ENCODE assay signal across 8 cellular contexts in the genomic region with DNA sequence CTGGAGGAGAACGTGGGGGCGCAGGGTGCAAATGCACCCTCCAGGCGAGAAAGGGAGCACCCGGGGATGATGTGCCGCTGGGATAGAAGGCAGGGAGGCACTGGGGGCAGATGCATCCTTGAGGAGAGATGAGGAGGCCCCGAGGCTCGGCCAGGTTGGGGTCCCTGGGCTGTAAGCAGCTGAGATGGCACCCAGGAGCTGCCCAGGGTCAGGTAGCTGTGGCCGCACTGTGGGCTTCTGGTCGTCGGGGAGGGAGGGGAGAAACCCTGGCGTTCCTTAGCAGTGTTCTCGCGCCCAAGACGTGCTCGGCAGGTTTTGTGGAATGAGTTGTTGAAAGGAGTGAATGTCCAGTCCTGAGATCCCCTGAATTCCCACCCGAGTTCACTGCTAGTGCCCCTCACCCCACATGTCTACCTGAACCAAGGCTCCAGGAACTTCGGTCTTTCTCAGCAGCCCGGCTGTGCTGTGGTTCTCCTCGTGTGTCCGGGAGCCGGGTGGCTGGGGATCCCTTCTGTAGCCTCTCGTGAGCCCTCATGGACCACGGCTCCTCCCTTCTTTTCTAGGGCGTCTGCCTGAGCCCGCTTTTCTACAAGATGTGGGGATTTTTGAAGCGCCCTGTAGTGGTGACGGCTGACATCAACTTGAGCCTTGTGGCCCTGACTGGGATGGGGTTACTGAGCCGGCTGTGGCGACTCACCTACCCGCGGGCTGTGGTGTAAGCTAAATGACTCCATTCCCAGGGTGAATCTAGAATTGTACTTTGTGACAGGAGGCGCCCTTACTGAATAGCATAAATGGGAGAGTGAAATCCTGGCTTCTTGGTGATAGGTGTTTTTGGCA. TPM values are rescaled to one million over a fixed set of nuclear protein-coding genes. Genes with fewer than 3 reads are reported as not detected.
A peak's percentile ranks its signal among the peaks of the same experiment; 100 is the strongest.
DNase-seq lines count a peak whose midpoint lies in the region; ATAC-seq and TF ChIP-seq lines count a peak whose summit lies in the region.

No MANE protein-coding gene starts in this region.

- H3K9me3 ChIP-seq in tibial artery = no peaks in the 10 kb centered on the region

- DNase-seq in DMS79 (lab: John Stamatoyannopoulos, UW) (peak; percentile 19), tibial artery (no peak), NCI-H1105 treated with DMSO at 0.1 percent for 48 hours (lab: John Stamatoyannopoulos, UW) (no peak)
- DNase-seq in activated CD4-positive, alpha-beta T cell treated with anti-CD3 and anti-CD28 coated beads, Interleukin-2, amount 50 U/mL, for 4 hours = peak; percentile 52 to 54
- peak; percentile 40 to 58 (median 48) for DNase-seq in effector memory CD8-positive, alpha-beta T cell
- no peak for DNase-seq in natural killer cell treated with Interleukin-12 subunit alpha and Interleukin-12 subunit beta and Interleukin-15 and Interleukin-18, amount 100 ng/mL, for 72 hours (ENCODE audit: low spot score)

- intact Hi-C loops in tibial artery (cut with DNase I; ENCODE audit: low total_unique reads) = no loop called here

- peak overlapping the region; percentile 82 for H3K9ac ChIP-seq in KMS-11

- peaks cover 46% of the 10 kb centered on the region for H3K79me2 ChIP-seq in KMS-11 (ENCODE audit: insufficient read depth, low read depth)

- no peaks in the 10 kb centered on the region for H3K9me3 Mint-ChIP-seq in effector memory CD8-positive, alpha-beta T cell
- no peaks in the 10 kb centered on the region for H3K9me3 Mint-ChIP-seq in natural killer cell treated with Interleukin-12 subunit alpha and Interleukin-12 subunit beta and Interleukin-15 and Interleukin-18, amount 100 ng/mL, for 72 hours

- H3K27me3 Mint-ChIP-seq in effector memory CD8-positive, alpha-beta T cell = no peaks in the 10 kb centered on the region
- peaks cover 0 to 5% of the 10 kb centered on the region in 2 donors for H3K27me3 Mint-ChIP-seq in natural killer cell treated with Interleukin-12 subunit alpha and Interleukin-12 subunit beta and Interleukin-15 and Interleukin-18, amount 100 ng/mL, for 72 hours

- H3K4me1 Mint-ChIP-seq in effector memory CD8-positive, alpha-beta T cell (ENCODE audit: low read depth in 2 of 2) = peaks cover 43 to 47% of the 10 kb centered on the region in 2 donors
- peaks cover 38 to 43% of the 10 kb centered on the region in 2 donors for H3K4me1 Mint-ChIP-seq in natural killer cell treated with Interleukin-12 subunit alpha and Interleukin-12 subunit beta and Interleukin-15 and Interleukin-18, amount 100 ng/mL, for 72 hours (ENCODE audit: low read depth in 2 of 2)

- H3K27ac ChIP-seq in KMS-11 (peak overlapping the region; percentile 99), tibial artery (peak overlapping the region in 1 of 2 donors; percentile 73)

- TF ChIP-seq CTCF in KMS-11 (conservative IDR thresholded peaks at IDR 0.05; ENCODE audit: low read depth, low read length) = no peak
- no peak for TF ChIP-seq CTCF in tibial artery (IDR thresholded peaks at IDR 0.05)

- peak overlapping the region; percentile 96 for H3K4me2 ChIP-seq in KMS-11

- H3K36me3 ChIP-seq in KMS-11 (ENCODE audit: insufficient read depth) = no peaks in the 10 kb centered on the region
- peaks cover 0 to 34% (median 13%) of the 10 kb centered on the region in 3 donors for H3K36me3 ChIP-seq in tibial artery

- H2AFZ ChIP-seq in KMS-11 (ENCODE audit: low read depth) = peak overlapping the region; percentile 75

- H3K4me3 ChIP-seq in KMS-11 (IDR thresholded peaks at IDR 0.05; ENCODE audit: insufficient read depth, low read depth, low read length) (no peak overlapping the region), tibial artery (peak overlapping the region; percentile 79 to 98)

- peak; percentile 51 for ATAC-seq in effector memory CD8-positive, alpha-beta T cell (replicated peaks)
- ATAC-seq in natural killer cell treated with Interleukin-12 subunit alpha and Interleukin-12 subunit beta and Interleukin-15 and Interleukin-18, amount 100 ng/mL, for 72 hours = peak; percentile 46 to 68
- no peak for ATAC-seq in GM19397 (IDR thresholded peaks at IDR 0.05; ENCODE audit: unreplicated experiment)

- H3K27ac Mint-ChIP-seq in effector memory CD8-positive, alpha-beta T cell = peak overlapping the region; percentile 60 to 69
- peak overlapping the region; percentile 69 to 74 for H3K27ac Mint-ChIP-seq in natural killer cell treated with Interleukin-12 subunit alpha and Interleukin-12 subunit beta and Interleukin-15 and Interleukin-18, amount 100 ng/mL, for 72 hours

- H3K27me3 ChIP-seq in KMS-11 (ENCODE audit: insufficient read depth, low read depth) = no peaks in the 10 kb centered on the region
- H3K27me3 ChIP-seq in tibial artery = no peaks in the 10 kb centered on the region

- H3K36me3 Mint-ChIP-seq in effector memory CD8-positive, alpha-beta T cell (ENCODE audit: insufficient read depth) = peaks cover 45% of the 10 kb centered on the region
- no peaks in the 10 kb centered on the region for H3K36me3 Mint-ChIP-seq in natural killer cell treated with Interleukin-12 subunit alpha and Interleukin-12 subunit beta and Interleukin-15 and Interleukin-18, amount 100 ng/mL, for 72 hours

- H3K4me3 Mint-ChIP-seq in effector memory CD8-positive, alpha-beta T cell = peak overlapping the region; percentile 94 to 98
- H3K4me3 Mint-ChIP-seq in natural killer cell treated with Interleukin-12 subunit alpha and Interleukin-12 subunit beta and Interleukin-15 and Interleukin-18, amount 100 ng/mL, for 72 hours = peak overlapping the region; percentile 94

- H3K4me1 ChIP-seq in KMS-11 (ENCODE audit: low read depth, poor library complexity, severe bottlenecking) = peaks cover 52% of the 10 kb centered on the region
- peaks cover 0 to 29% (median 14%) of the 10 kb centered on the region in 4 donors for H3K4me1 ChIP-seq in tibial artery

- H4K20me1 ChIP-seq in KMS-11 (ENCODE audit: insufficient read depth) = no peaks in the 10 kb centered on the region

RNA-seq across cellular contexts. Expression of a gene that starts 1.1 kb away (rescaled TPM):
- total RNA-seq in natural killer cell treated with Interleukin-12 subunit alpha and Interleukin-12 subunit beta and Interleukin-15 and Interleukin-18, amount 100 ng/mL, for 72 hours = 10 to 100 TPM; 30.5 to 53.4 TPM

RNA-seq across cellular contexts. Expression of a gene that starts 27.2 kb away (rescaled TPM):
- total RNA-seq in natural killer cell treated with Interleukin-12 subunit alpha and Interleukin-12 subunit beta and Interleukin-15 and Interleukin-18, amount 100 ng/mL, for 72 hours = 10 to 100 TPM; 24.9 to 37.4 TPM

RNA-seq across cellular contexts. Expression of a gene that starts 41.5 kb away (rescaled TPM):
- not detected for total RNA-seq in natural killer cell treated with Interleukin-12 subunit alpha and Interleukin-12 subunit beta and Interleukin-15 and Interleukin-18, amount 100 ng/mL, for 72 hours

Comparison
In these comparisons a context has a peak if more than half of its experiments do, and no peak if none do; other contexts are left out.
1. DNase-seq: peak in DMS79 (single experiment), activated CD4-positive, alpha-beta T cell treated with anti-CD3 and anti-CD28 coated beads, Interleukin-2, amount 50 U/mL, for 4 hours (2 of 2) and effector memory CD8-positive, alpha-beta T cell (3 of 3); none in natural killer cell treated with Interleukin-12 subunit alpha and Interleukin-12 subunit beta and Interleukin-15 and Interleukin-18, amount 100 ng/mL, for 72 hours (single experiment), tibial artery (0 of 2) and NCI-H1105 treated with DMSO at 0.1 percent for 48 hours (single experiment).